In genomic region chr5:92945630-92946097, GRCh38 we compare ENCODE assay signal across 12 cellular contexts.
DNase-seq lines count a peak whose midpoint lies in the region; ATAC-seq and TF ChIP-seq lines count a peak whose summit lies in the region.
"Had no signal": no experiment of that assay in that cellular context is flagged by ENCODE, and none has a peak within 500 bp of the region (broad histone marks: within the 10 kb centered on the region; RNA-seq: fewer than 3 reads in every experiment).

No MANE protein-coding gene starts in this region.

- in situ Hi-C loops in KBM-7 (cut with MboI; ENCODE audit: low pct_unique_long_range_greater_than_20kb, low sequenced_read_pairs) = no loop called here

- peaks cover 6% of the 10 kb centered on the region for H3K9me3 ChIP-seq in neural progenitor cell (ENCODE audit: low read depth)

- peaks cover 3% of the 10 kb centered on the region for H3K27me3 Mint-ChIP-seq in neural progenitor cell (ENCODE audit: insufficient read depth, low read depth)
- H3K27me3 Mint-ChIP-seq: stimulated activated naive CD8-positive, alpha-beta T cell treated with anti-CD3 and anti-CD28 coated beads, Interleukin-15, Interleukin-2, amounts not matched to agents 100 ng/mL and 50 ng/mL, for 24 hours had no signal

- H3K79me2 ChIP-seq in neural progenitor cell (ENCODE audit: low read depth) = no peaks in the 10 kb centered on the region

- peaks cover 9% of the 10 kb centered on the region for H3K4me1 Mint-ChIP-seq in neural progenitor cell

- H3K27me3 ChIP-seq in dorsolateral prefrontal cortex (no peaks in the 10 kb centered on the region), neural progenitor cell (no peaks in the 10 kb centered on the region)

- H3K36me3 Mint-ChIP-seq in neural progenitor cell = no peaks in the 10 kb centered on the region

- H3K4me3 ChIP-seq in dorsolateral prefrontal cortex = peak overlapping the region in 5 of 59 donors; percentile 2 to 11 (median 8)
- H3K4me3 ChIP-seq in neural progenitor cell = no peak overlapping the region
- H3K4me3 ChIP-seq in coronary artery = no peak overlapping the region

- no peak overlapping the region for H3K9ac ChIP-seq in neural progenitor cell

- peak; percentile 88 for ATAC-seq in GM18907 (IDR thresholded peaks at IDR 0.05; ENCODE audit: unreplicated experiment)

- peaks cover 5% of the 10 kb centered on the region for H3K36me3 ChIP-seq in neural progenitor cell
- H3K36me3 ChIP-seq: WERI-Rb-1 had no signal

- H3K4me2 ChIP-seq in neural progenitor cell = peak overlapping the region; percentile 56

- intact Hi-C loops in dorsolateral prefrontal cortex (cut with DNase I) = no loop called here

- H2AFZ ChIP-seq in neural progenitor cell (replicated peaks) = peak overlapping the region; percentile 40

- H3K9me3 Mint-ChIP-seq in neural progenitor cell = peaks cover 29% of the 10 kb centered on the region

- H3K4me1 ChIP-seq in neural progenitor cell = peaks cover 16% of the 10 kb centered on the region

- H4K20me1 ChIP-seq in neural progenitor cell (ENCODE audit: low read depth) = no peaks in the 10 kb centered on the region

- DNase-seq in HT-29 (ENCODE audit: low spot score) = peak; percentile 73
- peak in 1 of 10 donors; percentile 43 for DNase-seq in dorsolateral prefrontal cortex
- peak; percentile 19 for DNase-seq in neural progenitor cell (ENCODE audit: low spot score)
- no peak for DNase-seq in middle frontal gyrus (ENCODE audit: extremely low spot score, low spot score)
- DNase-seq in coronary artery (ENCODE audit: low spot score) = no peak
- DNase-seq in KBM-7 = no peak
- no peak for DNase-seq in germinal center (ENCODE audit: low spot score)
- DNase-seq: activated gamma-delta T cell treated with Interleukin-2 at 50 U/mL for 16 hours; stimulated activated CD4-positive, alpha-beta T cell treated with anti-CD3 and anti-CD28 coated beads, Interleukin-12 subunit alpha, Interleukin-12 subunit beta, amount 100 ng/mL, for 4 hours; WERI-Rb-1 had no signal

- H3F3A ChIP-seq in neural progenitor cell (ENCODE audit: low read depth) = no peaks in the 10 kb centered on the region

- H3K27ac Mint-ChIP-seq in neural progenitor cell = no peak overlapping the region
- H3K27ac Mint-ChIP-seq: stimulated activated naive CD8-positive, alpha-beta T cell treated with anti-CD3 and anti-CD28 coated beads, Interleukin-15, Interleukin-2, amounts not matched to agents 100 ng/mL and 50 ng/mL, for 24 hours had no signal

- peak overlapping the region in 54 of 59 donors; percentile 1 to 74 (median 48) for H3K27ac ChIP-seq in dorsolateral prefrontal cortex
- H3K27ac ChIP-seq in neural progenitor cell = peak overlapping the region; percentile 24
- H3K27ac ChIP-seq in coronary artery = no peak overlapping the region

- no peak overlapping the region for H3K4me3 Mint-ChIP-seq in neural progenitor cell
- H3K4me3 Mint-ChIP-seq: stimulated activated naive CD8-positive, alpha-beta T cell treated with anti-CD3 and anti-CD28 coated beads, Interleukin-15, Interleukin-2, amounts not matched to agents 100 ng/mL and 50 ng/mL, for 24 hours had no signal

- peak in 4 of 56 donors; percentile 3 to 13 (median 8) for TF ChIP-seq CTCF in dorsolateral prefrontal cortex (IDR thresholded peaks at IDR 0.05 in 54 of 56, conservative IDR thresholded peaks at IDR 0.05 in 2 of 56; ENCODE audit: low read depth in 1 of 56, partially characterized antibody in 56 of 56)
- TF ChIP-seq CTCF in neural progenitor cell (IDR thresholded peaks at IDR 0.05) = no peak
- no peak for TF ChIP-seq CTCF in coronary artery (IDR thresholded peaks at IDR 0.05)

Comparison
In these comparisons a context has a peak if more than half of its experiments do, and no peak if none do; other contexts are left out.
1. DNase-seq: peak in HT-29 (single experiment) and neural progenitor cell (single experiment); none in middle frontal gyrus (single experiment), coronary artery (single experiment), KBM-7 (single experiment) and germinal center (single experiment).
2. H3K27ac ChIP-seq: peak in dorsolateral prefrontal cortex (54 of 59) and neural progenitor cell (single experiment); none in coronary artery (0 of 2).